In the genomic region with DNA sequence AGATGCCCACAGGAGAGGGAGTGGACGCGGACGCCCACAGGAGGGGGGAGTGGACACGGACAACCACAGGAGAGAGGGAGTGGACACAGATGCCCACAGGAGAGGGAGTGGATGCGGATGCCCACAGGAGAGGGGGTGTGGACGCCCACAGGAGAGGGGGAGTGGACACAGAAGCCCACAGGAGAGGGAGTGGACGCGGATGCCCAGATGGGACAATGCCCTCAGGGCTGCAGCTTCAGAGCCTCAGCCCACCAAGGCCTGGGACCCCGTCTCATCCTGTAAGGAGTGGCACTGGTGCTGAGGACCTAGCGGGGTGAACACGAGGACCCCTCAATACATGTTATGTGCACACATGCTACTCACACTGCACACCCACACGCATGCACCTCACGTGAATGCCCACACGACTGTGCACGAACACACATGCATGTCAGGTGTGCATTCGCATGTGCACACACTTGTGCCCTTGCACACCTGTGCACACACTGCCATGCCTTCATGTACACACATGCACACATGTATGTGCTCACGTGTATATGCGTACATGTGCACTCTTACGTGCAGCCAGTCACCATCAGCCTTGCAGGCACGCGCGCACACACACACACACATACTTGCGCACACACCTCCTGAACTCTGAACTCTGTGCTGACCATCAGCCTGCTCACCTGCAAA, we compare ENCODE assay signal across 39 cellular contexts. TPM values are rescaled to one million over a fixed set of nuclear protein-coding genes. Genes with fewer than 3 reads are reported as not detected.
"Had no signal": no experiment of that assay in that cellular context is flagged by ENCODE, and none has a peak within 500 bp of the region (broad histone marks: within the 10 kb centered on the region; RNA-seq: fewer than 3 reads in every experiment).

No MANE protein-coding gene starts in this region.

- H3K27me3 ChIP-seq: ascending aorta, cardiac muscle cell, foreskin keratinocyte, heart left ventricle had no signal

- H3K9me3 ChIP-seq: gastrocnemius medialis had no signal

- DNase-seq: activated CD4-positive, alpha-beta memory T cell treated with anti-CD3 and anti-CD28 coated beads for 36 hours; activated CD4-positive, alpha-beta T cell treated with anti-CD3 and anti-CD28 coated beads for 36 hours; activated CD4-positive, alpha-beta T cell treated with anti-CD3 and anti-CD28 coated beads, Interleukin-2, amount 10 ng/mL, durations not matched to agents 24 days and 14 days; activated CD4-positive, CD25-positive, alpha-beta regulatory T cell; activated CD4-positive, CD25-positive, alpha-beta regulatory T cell treated with anti-CD3 and anti-CD28 coated beads, Interleukin-2, amount 50 U/mL, for 72 hours; activated CD8-positive, alpha-beta memory T cell treated with anti-CD3 and anti-CD28 coated beads, Interleukin-2, amount 10 ng/mL, durations not matched to agents 7 days and 5 days; activated CD8-positive, alpha-beta memory T cell treated with anti-CD3 and anti-CD28 coated beads, Interleukin-2, amount 50 U/mL, for 4 hours; activated CD8-positive, alpha-beta T cell treated with anti-CD3 and anti-CD28 coated beads, Interleukin-2, amount 10 ng/mL, durations not matched to agents 7 days and 5 days; activated effector memory CD4-positive, alpha-beta T cell treated with anti-CD3 and anti-CD28 coated beads, Interleukin-2, amount 50 U/mL, for 16 hours; activated naive CD4-positive, alpha-beta T cell treated with anti-CD3 and anti-CD28 coated beads for 36 hours; activated naive CD8-positive, alpha-beta T cell treated with anti-CD3 and anti-CD28 coated beads for 36 hours; activated T-cell treated with anti-CD3 and anti-CD28 coated beads, Interleukin-2, amount 50 U/mL, for 1 hour; activated T-cell treated with anti-CD3 and anti-CD28 coated beads, Interleukin-2, amount 50 U/mL, for 48 hours; dorsolateral prefrontal cortex; effector memory CD4-positive, alpha-beta T cell; endodermal cell; foreskin keratinocyte; gastrocnemius medialis; glutamatergic neuron; heart left ventricle; T-cell; T-helper 9 cell had no signal

- H3K4me3 ChIP-seq: ascending aorta, breast epithelium, cardiac muscle cell, coronary artery, dorsolateral prefrontal cortex, esophagus muscularis mucosa, gastrocnemius medialis, heart left ventricle had no signal

- H3K27ac Mint-ChIP-seq: activated CD4-positive, alpha-beta memory T cell treated with anti-CD3 and anti-CD28 coated beads for 36 hours; activated CD4-positive, alpha-beta T cell treated with anti-CD3 and anti-CD28 coated beads for 36 hours; activated CD4-positive, alpha-beta T cell treated with anti-CD3 and anti-CD28 coated beads, Interleukin-2, amount 10 ng/mL, durations not matched to agents 24 days and 14 days; activated CD8-positive, alpha-beta memory T cell treated with anti-CD3 and anti-CD28 coated beads, Interleukin-2, amount 10 ng/mL, durations not matched to agents 7 days and 5 days; activated CD8-positive, alpha-beta T cell treated with anti-CD3 and anti-CD28 coated beads, Interleukin-2, amount 10 ng/mL, durations not matched to agents 7 days and 5 days; activated naive CD4-positive, alpha-beta T cell treated with anti-CD3 and anti-CD28 coated beads for 36 hours; activated naive CD8-positive, alpha-beta T cell treated with anti-CD3 and anti-CD28 coated beads for 36 hours; activated T-helper 1 cell treated with anti-CD3 and anti-CD28 coated beads, Interleukin-12 subunit alpha, Interleukin-12 subunit beta, Interleukin-2, Interleukin-4 antibody, amounts not matched to agents 30 ng/mL and 10 ng/mL and 1 ng/mL, durations not matched to agents 14 hours and 24 hours and 36 hours; activated T-helper 2 cell treated with anti-CD3 and anti-CD28 coated beads, Interferon-gamma antibody, Interleukin-2, Interleukin-4, amounts not matched to agents 10 μg/mL and 5 μg/mL and 100 μg/mL, durations not matched to agents 14 hours and 24 hours and 36 hours; brain; dendritic cell treated with granulocyte-macrophage colony-stimulating factor and Interleukin-4, amounts not matched to agents 40 ng/mL and 50 ng/mL, for 4 days; endodermal cell; T-cell; T-helper 1 cell treated with Interleukin-12 subunit alpha and Interleukin-12 subunit beta and Interleukin-4 antibody, amounts not matched to agents 30 μg/mL and 1 μg/mL, for 36 hours had no signal

- H3K36me3 ChIP-seq: ascending aorta, breast epithelium, cardiac muscle cell, esophagus muscularis mucosa, gastrocnemius medialis, heart left ventricle had no signal

- H3K27me3 Mint-ChIP-seq: activated CD4-positive, alpha-beta memory T cell treated with anti-CD3 and anti-CD28 coated beads for 36 hours; activated CD4-positive, alpha-beta T cell treated with anti-CD3 and anti-CD28 coated beads for 36 hours; activated CD4-positive, alpha-beta T cell treated with anti-CD3 and anti-CD28 coated beads, Interleukin-2, amount 10 ng/mL, durations not matched to agents 24 days and 14 days; activated naive CD4-positive, alpha-beta T cell treated with anti-CD3 and anti-CD28 coated beads, Interleukin-2, amount 50 U/mL, for 24 hours; activated naive CD8-positive, alpha-beta T cell treated with anti-CD3 and anti-CD28 coated beads for 36 hours; central memory CD8-positive, alpha-beta T cell; dendritic cell treated with granulocyte-macrophage colony-stimulating factor and Interleukin-4, amounts not matched to agents 40 ng/mL and 50 ng/mL, for 4 days had no signal

- H3K4me3 Mint-ChIP-seq: activated CD4-positive, alpha-beta memory T cell treated with anti-CD3 and anti-CD28 coated beads for 36 hours; activated CD4-positive, alpha-beta T cell treated with anti-CD3 and anti-CD28 coated beads for 36 hours; activated CD4-positive, alpha-beta T cell treated with anti-CD3 and anti-CD28 coated beads, Interleukin-2, amount 10 ng/mL, durations not matched to agents 24 days and 14 days; activated CD8-positive, alpha-beta memory T cell treated with anti-CD3 and anti-CD28 coated beads, Interleukin-2, amount 10 ng/mL, durations not matched to agents 7 days and 5 days; activated CD8-positive, alpha-beta T cell treated with anti-CD3 and anti-CD28 coated beads, Interleukin-2, amount 10 ng/mL, durations not matched to agents 7 days and 5 days; activated naive CD4-positive, alpha-beta T cell treated with anti-CD3 and anti-CD28 coated beads for 36 hours; activated naive CD4-positive, alpha-beta T cell treated with anti-CD3 and anti-CD28 coated beads, Interleukin-2, amount 50 U/mL, for 24 hours; activated naive CD8-positive, alpha-beta T cell treated with anti-CD3 and anti-CD28 coated beads for 36 hours; activated T-helper 1 cell treated with anti-CD3 and anti-CD28 coated beads, Interleukin-12 subunit alpha, Interleukin-12 subunit beta, Interleukin-2, Interleukin-4 antibody, amounts not matched to agents 30 ng/mL and 10 ng/mL and 1 ng/mL, durations not matched to agents 14 hours and 24 hours and 36 hours; brain; central memory CD8-positive, alpha-beta T cell; dendritic cell treated with granulocyte-macrophage colony-stimulating factor and Interleukin-4, amounts not matched to agents 40 ng/mL and 50 ng/mL, for 4 days; endodermal cell; T-cell; T-helper 1 cell treated with Interleukin-12 subunit alpha and Interleukin-12 subunit beta and Interleukin-4 antibody, amounts not matched to agents 30 μg/mL and 1 μg/mL, for 36 hours had no signal

- H3K36me3 Mint-ChIP-seq: activated CD4-positive, alpha-beta memory T cell treated with anti-CD3 and anti-CD28 coated beads for 36 hours; activated CD8-positive, alpha-beta memory T cell treated with anti-CD3 and anti-CD28 coated beads, Interleukin-2, amount 10 ng/mL, durations not matched to agents 7 days and 5 days; activated naive CD4-positive, alpha-beta T cell treated with anti-CD3 and anti-CD28 coated beads, Interleukin-2, amount 50 U/mL, for 24 hours; brain; T-cell had no signal

- H3K27ac ChIP-seq: ascending aorta, breast epithelium, cardiac muscle cell, coronary artery, dorsolateral prefrontal cortex, esophagus muscularis mucosa, foreskin keratinocyte, gastrocnemius medialis, heart left ventricle, VCaP had no signal

- H3K9me3 Mint-ChIP-seq: activated CD4-positive, alpha-beta memory T cell treated with anti-CD3 and anti-CD28 coated beads for 36 hours; activated CD4-positive, alpha-beta T cell treated with anti-CD3 and anti-CD28 coated beads, Interleukin-2, amount 10 ng/mL, durations not matched to agents 24 days and 14 days; activated naive CD4-positive, alpha-beta T cell treated with anti-CD3 and anti-CD28 coated beads for 36 hours; activated naive CD4-positive, alpha-beta T cell treated with anti-CD3 and anti-CD28 coated beads, Interleukin-2, amount 50 U/mL, for 24 hours; activated T-helper 1 cell treated with anti-CD3 and anti-CD28 coated beads, Interleukin-12 subunit alpha, Interleukin-12 subunit beta, Interleukin-2, Interleukin-4 antibody, amounts not matched to agents 30 ng/mL and 10 ng/mL and 1 ng/mL, durations not matched to agents 14 hours and 24 hours and 36 hours; activated T-helper 2 cell treated with anti-CD3 and anti-CD28 coated beads, Interferon-gamma antibody, Interleukin-2, Interleukin-4, amounts not matched to agents 10 μg/mL and 5 μg/mL and 100 μg/mL, durations not matched to agents 14 hours and 24 hours and 36 hours; central memory CD8-positive, alpha-beta T cell; endodermal cell; T-cell; T-helper 1 cell treated with Interleukin-12 subunit alpha and Interleukin-12 subunit beta and Interleukin-4 antibody, amounts not matched to agents 30 μg/mL and 1 μg/mL, for 36 hours had no signal

- H3K4me1 ChIP-seq: ascending aorta, breast epithelium, esophagus muscularis mucosa, foreskin keratinocyte, gastrocnemius medialis, heart left ventricle had no signal

- H3K4me1 Mint-ChIP-seq: brain, endodermal cell had no signal

- ATAC-seq: activated CD4-positive, alpha-beta T cell treated with anti-CD3 and anti-CD28 coated beads for 36 hours; activated CD8-positive, alpha-beta memory T cell treated with anti-CD3 and anti-CD28 coated beads, Interleukin-2, amount 10 ng/mL, durations not matched to agents 7 days and 5 days; activated CD8-positive, alpha-beta T cell treated with anti-CD3 and anti-CD28 coated beads, Interleukin-2, amount 10 ng/mL, durations not matched to agents 7 days and 5 days; foreskin keratinocyte; gastrocnemius medialis; heart left ventricle; T-cell had no signal

RNA-seq across cellular contexts. Expression of a gene that starts 34.8 kb away (rescaled TPM):
- total RNA-seq: activated CD4-positive, alpha-beta memory T cell treated with anti-CD3 and anti-CD28 coated beads for 36 hours; activated CD4-positive, alpha-beta T cell treated with anti-CD3 and anti-CD28 coated beads for 36 hours; activated CD4-positive, alpha-beta T cell treated with anti-CD3 and anti-CD28 coated beads, Interleukin-2, amount 10 ng/mL, durations not matched to agents 24 days and 14 days; activated CD8-positive, alpha-beta memory T cell treated with anti-CD3 and anti-CD28 coated beads for 36 hours; activated CD8-positive, alpha-beta memory T cell treated with anti-CD3 and anti-CD28 coated beads, Interleukin-2, amount 10 ng/mL, durations not matched to agents 7 days and 5 days; activated CD8-positive, alpha-beta T cell treated with anti-CD3 and anti-CD28 coated beads, Interleukin-2, amount 10 ng/mL, durations not matched to agents 7 days and 5 days; activated naive CD4-positive, alpha-beta T cell treated with anti-CD3 and anti-CD28 coated beads for 36 hours; activated naive CD8-positive, alpha-beta T cell treated with anti-CD3 and anti-CD28 coated beads for 36 hours; activated T-helper 1 cell treated with anti-CD3 and anti-CD28 coated beads, Interleukin-12 subunit alpha, Interleukin-12 subunit beta, Interleukin-2, Interleukin-4 antibody, amounts not matched to agents 30 ng/mL and 10 ng/mL and 1 ng/mL, durations not matched to agents 14 hours and 24 hours and 36 hours; activated T-helper 2 cell treated with anti-CD3 and anti-CD28 coated beads, Interferon-gamma antibody, Interleukin-2, Interleukin-4, amounts not matched to agents 10 μg/mL and 5 μg/mL and 100 μg/mL, durations not matched to agents 14 hours and 24 hours and 36 hours; ascending aorta; breast epithelium; cardiac muscle cell; cerebellum; dorsolateral prefrontal cortex; endodermal cell; epithelial cell of proximal tubule; esophagus muscularis mucosa; foreskin keratinocyte; gastrocnemius medialis; heart left ventricle; T-cell; T-helper 2 cell treated with Interferon-gamma antibody and Interleukin-4, amounts not matched to agents 100 ng/mL and 5 ng/mL, for 36 hours had no signal
- polyA plus RNA-seq: cardiac muscle cell, foreskin keratinocyte, heart left ventricle had no signal

RNA-seq across cellular contexts. Expression of a gene that starts 34.9 kb away (rescaled TPM):
- total RNA-seq: ascending aorta, cerebellum, epithelial cell of proximal tubule, esophagus muscularis mucosa, gastrocnemius medialis, heart left ventricle had no signal
- polyA plus RNA-seq: cardiac muscle cell, foreskin keratinocyte, heart left ventricle had no signal

RNA-seq across cellular contexts. Expression of a gene that starts 58.5 kb away (rescaled TPM):
- total RNA-seq: activated CD4-positive, alpha-beta memory T cell treated with anti-CD3 and anti-CD28 coated beads for 36 hours; activated CD4-positive, alpha-beta T cell treated with anti-CD3 and anti-CD28 coated beads for 36 hours; activated CD4-positive, alpha-beta T cell treated with anti-CD3 and anti-CD28 coated beads, Interleukin-2, amount 10 ng/mL, durations not matched to agents 24 days and 14 days; activated CD8-positive, alpha-beta memory T cell treated with anti-CD3 and anti-CD28 coated beads for 36 hours; activated CD8-positive, alpha-beta memory T cell treated with anti-CD3 and anti-CD28 coated beads, Interleukin-2, amount 10 ng/mL, durations not matched to agents 7 days and 5 days; activated CD8-positive, alpha-beta T cell treated with anti-CD3 and anti-CD28 coated beads, Interleukin-2, amount 10 ng/mL, durations not matched to agents 7 days and 5 days; activated naive CD4-positive, alpha-beta T cell treated with anti-CD3 and anti-CD28 coated beads for 36 hours; activated naive CD8-positive, alpha-beta T cell treated with anti-CD3 and anti-CD28 coated beads for 36 hours; activated T-helper 1 cell treated with anti-CD3 and anti-CD28 coated beads, Interleukin-12 subunit alpha, Interleukin-12 subunit beta, Interleukin-2, Interleukin-4 antibody, amounts not matched to agents 30 ng/mL and 10 ng/mL and 1 ng/mL, durations not matched to agents 14 hours and 24 hours and 36 hours; activated T-helper 2 cell treated with anti-CD3 and anti-CD28 coated beads, Interferon-gamma antibody, Interleukin-2, Interleukin-4, amounts not matched to agents 10 μg/mL and 5 μg/mL and 100 μg/mL, durations not matched to agents 14 hours and 24 hours and 36 hours; ascending aorta; breast epithelium; epithelial cell of proximal tubule; esophagus muscularis mucosa; foreskin keratinocyte; heart left ventricle; T-helper 2 cell treated with Interferon-gamma antibody and Interleukin-4, amounts not matched to agents 100 ng/mL and 5 ng/mL, for 36 hours had no signal
- polyA plus RNA-seq: foreskin keratinocyte, heart left ventricle had no signal
